ENCODE assay signal across 9 cellular contexts in genomic region chr17:40561871-40562611, GRCh38. TPM values are rescaled to one million over a fixed set of nuclear protein-coding genes. Genes with fewer than 3 reads are reported as not detected.
DNase-seq lines count a peak whose midpoint lies in the region; ATAC-seq and TF ChIP-seq lines count a peak whose summit lies in the region.
"Had no signal": no experiment of that assay in that cellular context is flagged by ENCODE, and none has a peak within 500 bp of the region (broad histone marks: within the 10 kb centered on the region; RNA-seq: fewer than 3 reads in every experiment).

No MANE protein-coding gene starts in this region.

- H3K4me1 ChIP-seq in osteoblast (ENCODE audit: insufficient read depth, low read length) (peaks cover 36% of the 10 kb centered on the region), HAP-1 (peaks cover 3% of the 10 kb centered on the region), prostate gland (replicated peaks) (peaks cover 13% of the 10 kb centered on the region), left lung (peaks cover 15 to 28% of the 10 kb centered on the region in 2 donors)

- H3K27me3 ChIP-seq in osteoblast (ENCODE audit: insufficient read depth, low read length) (peaks cover 3% of the 10 kb centered on the region), HAP-1 (ENCODE audit: low read depth) (peaks cover 3% of the 10 kb centered on the region; the same call in 1 of the 2 replicates), prostate gland (replicated peaks; ENCODE audit: insufficient read depth) (no peaks in the 10 kb centered on the region), left lung (peaks cover 0 to 7% of the 10 kb centered on the region in 2 donors)

- no peak overlapping the region for H3K4me3 ChIP-seq in osteoblast (ENCODE audit: insufficient read depth, low read length)
- no peak overlapping the region for H3K4me3 ChIP-seq in HAP-1
- no peak overlapping the region for H3K4me3 ChIP-seq in prostate gland
- H3K4me3 ChIP-seq in left lung, result no peak overlapping the region

- H4K20me1 ChIP-seq in osteoblast (ENCODE audit: insufficient read depth, low read length), result no peaks in the 10 kb centered on the region

- no peaks in the 10 kb centered on the region for H3K9me3 ChIP-seq in osteoblast (ENCODE audit: low read depth, low read length)
- H3K9me3 ChIP-seq in HAP-1, result no peaks in the 10 kb centered on the region
- H3K9me3 ChIP-seq in prostate gland, result no peaks in the 10 kb centered on the region
- no peaks in the 10 kb centered on the region for H3K9me3 ChIP-seq in left lung

- H3K36me3 ChIP-seq in osteoblast (ENCODE audit: insufficient read depth, low read length) (no peaks in the 10 kb centered on the region), HAP-1 (replicated peaks) (no peaks in the 10 kb centered on the region), prostate gland (no peaks in the 10 kb centered on the region), left lung (no peaks in the 10 kb centered on the region)

- intact Hi-C loops in prostate gland (cut with DNase I), result loop anchor here (2.0 kb wide), 1 partner anchor 161 kb away; no protein-coding TSS in a partner anchor
- intact Hi-C loops in left lung (cut with DNase I), result no loop called here

- DNase-seq in activated naive CD4-positive, alpha-beta T cell (lab: John Stamatoyannopoulos, UW), result peak in 3 of 4 experiments; percentile 20 to 50 (median 45)
- DNase-seq in osteoblast (ENCODE audit: insufficient read length, low spot score, missing footprints) (peak; percentile 56), HAP-1 (ENCODE audit: low spot score in 2 of 2) (no peak), prostate gland (ENCODE audit: low spot score) (no peak), SKM-1 treated with dmso at 0.1 percent for 144 hours (lab: John Stamatoyannopoulos, UW; ENCODE audit: unreplicated experiment) (no peak), left lung (no peak)

- TF ChIP-seq CTCF in osteoblast (IDR thresholded peaks at IDR 0.05; ENCODE audit: extremely low read depth, low read depth, low read length) (peak; percentile 38), prostate gland (IDR thresholded peaks at IDR 0.05) (no peak), left lung (IDR thresholded peaks at IDR 0.05) (peak in 1 of 2 donors; percentile 11)

- H3K79me2 ChIP-seq in osteoblast (ENCODE audit: insufficient read depth, low read length), result no peaks in the 10 kb centered on the region

- H3K27ac ChIP-seq in osteoblast (ENCODE audit: low read depth, low read length) (no peak overlapping the region), prostate gland (no peak overlapping the region), left lung (no peak overlapping the region)

- no peak overlapping the region for H3K4me2 ChIP-seq in osteoblast (ENCODE audit: insufficient read depth, low read length)

- 84% methylated on average over 8 of the region's 8 CpGs for WGBS in prostate gland

- no peak overlapping the region for H2AFZ ChIP-seq in osteoblast (ENCODE audit: low read length)

- ATAC-seq in GM18499 (IDR thresholded peaks at IDR 0.05; ENCODE audit: insufficient read depth, unreplicated experiment) (peak; percentile 29), HG03521 (IDR thresholded peaks at IDR 0.05; ENCODE audit: unreplicated experiment) (peak; percentile 34), left lung (no peak)

- no peak for TF ChIP-seq POLR2A in prostate gland (IDR thresholded peaks at IDR 0.05)

- in situ Hi-C loops in HAP-1 (cut with MboI; ENCODE audit: low sequenced_read_pairs), result no loop called here

RNA-seq across cellular contexts. Expression of gene CCR7, which starts 3.2 kb away (rescaled TPM):
- total RNA-seq in osteoblast, result not detected in 2 replicates
- under 1 TPM in 1 of 2 donors, not detected in 1; 0.40 TPM for total RNA-seq in prostate gland
- total RNA-seq in left lung, result 1 to 10 TPM in 1 of 2 donors, under 1 TPM in 1; 0.35 to 1.6 TPM
- total RNA-seq: glomerular endothelial cell had no signal

Comparison
In these comparisons a context has a peak if more than half of its experiments do, and no peak if none do; other contexts are left out.
1. DNase-seq: peak in activated naive CD4-positive, alpha-beta T cell (3 of 4) and osteoblast (single experiment); none in HAP-1 (0 of 2), prostate gland (single experiment), SKM-1 treated with dmso at 0.1 percent for 144 hours (single experiment) and left lung (0 of 2).